Comparison of ENCODE assay signal across 24 cellular contexts in genomic region chr5:9894571-9895304, GRCh38.
"Had no signal": no experiment of that assay in that cellular context is flagged by ENCODE, and none has a peak within 500 bp of the region (broad histone marks: within the 10 kb centered on the region; RNA-seq: fewer than 3 reads in every experiment).

No MANE protein-coding gene starts in this region.

- H3K27me3 ChIP-seq: dorsolateral prefrontal cortex, left lung, ovary, right lobe of liver, suprapubic skin, transverse colon had no signal

- H3K36me3 ChIP-seq: left lung, ovary, right lobe of liver, suprapubic skin, transverse colon had no signal

- H3K4me3 ChIP-seq: dorsolateral prefrontal cortex, left lung, ovary, right lobe of liver, suprapubic skin, transverse colon had no signal

- H3K27ac ChIP-seq: dorsolateral prefrontal cortex, epithelial cell of prostate, left lung, ovary, right lobe of liver, suprapubic skin, transverse colon had no signal

- H3K4me1 ChIP-seq: left lung, right lobe of liver, suprapubic skin, transverse colon had no signal

- ATAC-seq: activated naive CD8-positive, alpha-beta T cell treated with anti-CD3 and anti-CD28 coated beads, Interleukin-2, amount 50 U/mL, for 24 hours; activated T-cell treated with anti-CD3 and anti-CD28 coated beads, Interleukin-2, amount 50 U/mL, for 4 hours; left lung; right lobe of liver; stimulated activated naive CD8-positive, alpha-beta T cell treated with anti-CD3 and anti-CD28 coated beads, Interleukin-15, amount 100 ng/mL, for 72 hours had no signal

- DNase-seq: activated CD4-positive, alpha-beta T cell treated with anti-CD3 and anti-CD28 coated beads, Interleukin-2, amount 50 U/mL, for 1 hour; activated CD4-positive, CD25-positive, alpha-beta regulatory T cell treated with anti-CD3 and anti-CD28 coated beads, Interleukin-2, amount 50 U/mL, for 72 hours; activated CD8-positive, alpha-beta memory T cell treated with anti-CD3 and anti-CD28 coated beads, Interleukin-2, amount 50 U/mL, for 4 hours; activated effector memory CD4-positive, alpha-beta T cell treated with Interleukin-2 at 50 U/mL for 16 hours; activated naive CD4-positive, alpha-beta T cell treated with anti-CD3 and anti-CD28 coated beads, Interleukin-2, amount 10 ng/mL, durations not matched to agents 7 days and 5 days; activated naive CD8-positive, alpha-beta T cell treated with anti-CD3 and anti-CD28 coated beads, Interleukin-2, amount 50 U/mL, for 24 hours; activated T-cell treated with anti-CD3 and anti-CD28 coated beads, Interleukin-2, amount 50 U/mL, for 4 hours; anterior cingulate cortex; caudate nucleus; dorsolateral prefrontal cortex; foreskin fibroblast; hypothalamus; left lung; midbrain; nephron progenitor cell; ovary; right lobe of liver; small intestine; stimulated activated CD4-positive, alpha-beta T cell treated with anti-CD3 and anti-CD28 coated beads, Interleukin-15, amount 100 ng/mL, for 24 hours; stimulated activated CD4-positive, alpha-beta T cell treated with anti-CD3 and anti-CD28 coated beads, Interleukin-2, amount 100 ng/mL, for 48 hours; stimulated activated naive CD8-positive, alpha-beta T cell treated with anti-CD3 and anti-CD28 coated beads, Interleukin-15, amount 100 ng/mL, for 72 hours; transverse colon had no signal
